33 cellular contexts compared by ENCODE assay signal in genomic region chr5:1215320-1216096, GRCh38. TPM values are rescaled to one million over a fixed set of nuclear protein-coding genes. Genes with fewer than 3 reads are reported as not detected.
"Had no signal": no experiment of that assay in that cellular context is flagged by ENCODE, and none has a peak within 500 bp of the region (broad histone marks: within the 10 kb centered on the region; RNA-seq: fewer than 3 reads in every experiment).

No MANE protein-coding gene starts in this region.

- H3K9me3 ChIP-seq: body of pancreas, colonic mucosa, gastrocnemius medialis, mucosa of descending colon, neutrophil, thoracic aorta, vagina had no signal

- DNase-seq: activated CD4-positive, alpha-beta memory T cell treated with anti-CD3 and anti-CD28 coated beads, Interleukin-2, amount 10 ng/mL, durations not matched to agents 7 days and 5 days; activated CD4-positive, alpha-beta T cell treated with anti-CD3 and anti-CD28 coated beads for 1 hour; activated CD4-positive, alpha-beta T cell treated with anti-CD3 and anti-CD28 coated beads, Interleukin-2, amount 10 ng/mL, durations not matched to agents 7 days and 5 days; activated CD8-positive, alpha-beta memory T cell treated with anti-CD3 and anti-CD28 coated beads, Interleukin-2, amount 50 U/mL, for 48 hours; activated gamma-delta T cell; activated naive CD8-positive, alpha-beta T cell treated with anti-CD3 and anti-CD28 coated beads, Interleukin-2, amount 50 U/mL, for 24 hours; activated T-cell treated with anti-CD3 and anti-CD28 coated beads, Interleukin-2, amount 50 U/mL, for 24 hours; colonic mucosa; effector memory CD4-positive, alpha-beta T cell; erythroblast; gastrocnemius medialis; hippocampal formation; left colon; mesendoderm; stimulated activated CD4-positive, alpha-beta T cell treated with anti-CD3 and anti-CD28 coated beads, Interleukin-4, amount 100 ng/mL, for 24 hours; T1000 had no signal

- ATAC-seq: activated naive CD8-positive, alpha-beta T cell treated with anti-CD3 and anti-CD28 coated beads, Interleukin-2, amount 50 U/mL, for 24 hours; body of pancreas; gastrocnemius medialis; left colon; mucosa of descending colon; natural killer cell treated with Interleukin-12 subunit alpha and Interleukin-12 subunit beta and Interleukin-15 and Interleukin-18, amount 100 ng/mL, for 72 hours; sciatic nerve; stimulated activated effector memory CD8-positive, alpha-beta T cell treated with anti-CD3 and anti-CD28 coated beads, Interleukin-12 subunit alpha, Interleukin-12 subunit beta, amount 100 ng/mL, for 72 hours; T-helper 17 cell had no signal

- H3K4me3 ChIP-seq: body of pancreas, colonic mucosa, dorsolateral prefrontal cortex, gastrocnemius medialis, lung, mucosa of descending colon, skin epidermis, thoracic aorta, vagina had no signal

- H3K27me3 ChIP-seq: body of pancreas, colonic mucosa, neutrophil, vagina had no signal

- FAIRE-seq: keratinocyte had no signal

- H3K4me1 ChIP-seq: body of pancreas, colonic mucosa, gastrocnemius medialis, vagina had no signal

- H3K27ac ChIP-seq: body of pancreas, colonic mucosa, dorsolateral prefrontal cortex, gastrocnemius medialis, neutrophil, skin epidermis, thoracic aorta, vagina had no signal

- H3K36me3 ChIP-seq: colonic mucosa, gastrocnemius medialis, neutrophil, thoracic aorta, vagina had no signal

RNA-seq across cellular contexts. Expression of gene SLC6A18, which starts 9.7 kb away (rescaled TPM):
- total RNA-seq: activated CD4-positive, alpha-beta memory T cell treated with anti-CD3 and anti-CD28 coated beads, Interleukin-2, amount 10 ng/mL, durations not matched to agents 7 days and 5 days; activated CD4-positive, alpha-beta T cell treated with anti-CD3 and anti-CD28 coated beads, Interleukin-2, amount 10 ng/mL, durations not matched to agents 7 days and 5 days; body of pancreas; dorsolateral prefrontal cortex; gastrocnemius medialis; lung; myocyte; natural killer cell treated with Interleukin-12 subunit alpha and Interleukin-12 subunit beta and Interleukin-15 and Interleukin-18, amount 100 ng/mL, for 72 hours; osteocyte; posterior vena cava; sciatic nerve; subcutaneous adipose tissue; T-helper 17 cell; thoracic aorta; vagina had no signal
- polyA plus RNA-seq: keratinocyte, lung had no signal

RNA-seq across cellular contexts. Expression of gene SLC6A19, which starts 14.1 kb away (rescaled TPM):
- total RNA-seq: activated CD4-positive, alpha-beta memory T cell treated with anti-CD3 and anti-CD28 coated beads, Interleukin-2, amount 10 ng/mL, durations not matched to agents 7 days and 5 days; activated CD4-positive, alpha-beta T cell treated with anti-CD3 and anti-CD28 coated beads, Interleukin-2, amount 10 ng/mL, durations not matched to agents 7 days and 5 days; myocyte; natural killer cell treated with Interleukin-12 subunit alpha and Interleukin-12 subunit beta and Interleukin-15 and Interleukin-18, amount 100 ng/mL, for 72 hours; osteocyte; subcutaneous adipose tissue; T-helper 17 cell; thoracic aorta; vagina had no signal
- polyA plus RNA-seq: keratinocyte, lung had no signal
